14 cellular contexts compared by ENCODE assay signal in the genomic region with DNA sequence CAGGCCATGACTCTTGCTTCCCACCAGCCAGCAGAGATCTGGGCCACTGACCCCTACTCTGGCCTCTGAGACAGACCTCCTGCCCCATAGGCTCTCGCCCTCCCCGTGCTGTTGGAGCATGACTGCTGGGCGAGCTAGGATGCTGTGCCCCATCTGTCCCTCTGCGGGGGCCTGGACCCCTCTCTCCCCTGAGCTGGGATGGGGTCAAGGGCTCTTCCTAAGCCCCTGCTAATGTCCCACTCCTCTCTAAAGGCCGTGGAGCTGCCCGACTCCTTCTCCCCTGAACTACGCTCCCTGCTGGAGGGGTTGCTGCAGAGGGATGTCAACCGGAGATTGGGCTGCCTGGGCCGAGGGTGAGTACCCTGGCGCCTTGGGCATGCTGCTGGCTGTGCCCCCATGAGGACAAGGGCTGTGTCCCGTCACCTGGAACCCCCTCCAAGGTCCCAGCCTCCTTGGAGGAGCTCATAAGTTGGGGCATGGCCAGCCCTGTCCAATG. TPM values are rescaled to one million over a fixed set of nuclear protein-coding genes. Genes with fewer than 3 reads are reported as not detected.
DNase-seq lines count a peak whose midpoint lies in the region; ATAC-seq, FAIRE-seq and TF ChIP-seq lines count a peak whose summit lies in the region.
"Had no signal": no experiment of that assay in that cellular context is flagged by ENCODE, and none has a peak within 500 bp of the region (broad histone marks: within the 10 kb centered on the region; RNA-seq: fewer than 3 reads in every experiment).

No MANE protein-coding gene starts in this region.

- CTCF ChIA-PET in HepG2 (lab: Yijun Ruan, JAX; ENCODE audit: low intra/inter-chr PET ratio, low total read pairs) = no interaction called here

- TF ChIP-seq CTCF in HepG2 (CRISPR knock-in tag; IDR thresholded peaks at IDR 0.05) = no peak
- no peak for TF ChIP-seq CTCF in suprapubic skin (IDR thresholded peaks at IDR 0.05)

- H3K9me3 Mint-ChIP-seq in activated naive CD8-positive, alpha-beta T cell treated with anti-CD3 and anti-CD28 coated beads for 36 hours = no peaks in the 10 kb centered on the region
- no peaks in the 10 kb centered on the region for H3K9me3 Mint-ChIP-seq in activated naive CD8-positive, alpha-beta T cell treated with anti-CD3 and anti-CD28 coated beads, Interleukin-2, amount 50 U/mL, for 24 hours
- no peaks in the 10 kb centered on the region for H3K9me3 Mint-ChIP-seq in activated naive CD8-positive, alpha-beta T cell treated with anti-CD3 and anti-CD28 coated beads, Interleukin-2, amount 10 ng/mL, durations not matched to agents 7 days and 5 days

- intact Hi-C loops in HepG2 (cut with micrococcal nuclease; ENCODE audit: unreplicated experiment) = no loop called here

- peak overlapping the region; percentile 62 for H3K27ac Mint-ChIP-seq in activated naive CD8-positive, alpha-beta T cell treated with anti-CD3 and anti-CD28 coated beads for 36 hours
- no peak overlapping the region for H3K27ac Mint-ChIP-seq in activated naive CD8-positive, alpha-beta T cell treated with anti-CD3 and anti-CD28 coated beads, Interleukin-2, amount 50 U/mL, for 24 hours
- H3K27ac Mint-ChIP-seq in activated naive CD8-positive, alpha-beta T cell treated with anti-CD3 and anti-CD28 coated beads, Interleukin-2, amount 10 ng/mL, durations not matched to agents 7 days and 5 days = peak overlapping the region; percentile 64

- no peak overlapping the region for H3K4me3 ChIP-seq in HepG2 (replicated peaks in 1 of 3; ENCODE audit: insufficient read depth in 1 of 3, low read depth in 2 of 3, low read length in 3 of 3)
- no peak overlapping the region for H3K4me3 ChIP-seq in suprapubic skin
- H3K4me3 ChIP-seq: HAP-1, thoracic aorta had no signal

- H3K4me1 ChIP-seq in HepG2 (ENCODE audit: insufficient read depth, low read length) (peaks cover 14% of the 10 kb centered on the region), suprapubic skin (peaks cover 36% of the 10 kb centered on the region)

- H3K36me3 Mint-ChIP-seq in activated naive CD8-positive, alpha-beta T cell treated with anti-CD3 and anti-CD28 coated beads for 36 hours = peaks cover 27% of the 10 kb centered on the region
- peaks cover 28% of the 10 kb centered on the region for H3K36me3 Mint-ChIP-seq in activated naive CD8-positive, alpha-beta T cell treated with anti-CD3 and anti-CD28 coated beads, Interleukin-2, amount 50 U/mL, for 24 hours (ENCODE audit: low read depth)
- peaks cover 28% of the 10 kb centered on the region for H3K36me3 Mint-ChIP-seq in activated naive CD8-positive, alpha-beta T cell treated with anti-CD3 and anti-CD28 coated beads, Interleukin-2, amount 10 ng/mL, durations not matched to agents 7 days and 5 days

- no peak for DNase-seq in activated naive CD8-positive, alpha-beta T cell treated with anti-CD3 and anti-CD28 coated beads for 36 hours
- DNase-seq in activated naive CD8-positive, alpha-beta T cell treated with anti-CD3 and anti-CD28 coated beads, Interleukin-2, amount 50 U/mL, for 24 hours = no peak
- no peak for DNase-seq in activated naive CD8-positive, alpha-beta T cell treated with anti-CD3 and anti-CD28 coated beads, Interleukin-2, amount 10 ng/mL, durations not matched to agents 7 days and 5 days
- no peak for DNase-seq in HepG2 (ENCODE audit: low spot score)
- DNase-seq in suprapubic skin (ENCODE audit: low spot score in 2 of 2) = peak in 1 of 2 donors; percentile 58
- no peak for DNase-seq in ACHN
- DNase-seq: activated CD4-positive, alpha-beta T cell treated with anti-CD3 and anti-CD28 coated beads, Interleukin-2, amount 50 U/mL, for 48 hours; hypothalamus; NCI-H2029 treated with DMSO at 0.1 percent for 48 hours; NCI-H82 had no signal

- no peak overlapping the region for H3K9ac ChIP-seq in HepG2 (ENCODE audit: insufficient read depth, low read depth, low read length)

- POLR2A ChIA-PET in activated naive CD8-positive, alpha-beta T cell treated with anti-CD3 and anti-CD28 coated beads, Interleukin-2, amount 10 ng/mL, durations not matched to agents 7 days and 5 days (lab: Charles Lee) = interaction anchor here (1.1 to 1.9 kb wide), 5 partner anchors 11 to 128 kb away, joined by 3 to 15 read pairs (median 6); a partner anchor contains a TSS
- POLR2A ChIA-PET in HepG2 (lab: Yijun Ruan, JAX) = no interaction called here

- H3K4me1 Mint-ChIP-seq in activated naive CD8-positive, alpha-beta T cell treated with anti-CD3 and anti-CD28 coated beads for 36 hours = peaks cover 31% of the 10 kb centered on the region
- H3K4me1 Mint-ChIP-seq in activated naive CD8-positive, alpha-beta T cell treated with anti-CD3 and anti-CD28 coated beads, Interleukin-2, amount 50 U/mL, for 24 hours = peaks cover 48% of the 10 kb centered on the region
- H3K4me1 Mint-ChIP-seq in activated naive CD8-positive, alpha-beta T cell treated with anti-CD3 and anti-CD28 coated beads, Interleukin-2, amount 10 ng/mL, durations not matched to agents 7 days and 5 days = peaks cover 36% of the 10 kb centered on the region

- in situ Hi-C loops in HepG2 (cut with HindIII; ENCODE audit: extremely low pct_ligation_motif_present, low pct_unique_long_range_greater_than_20kb) = no loop called here
- in situ Hi-C loops in ACHN (cut with HindIII; ENCODE audit: low pct_ligation_motif_present, low pct_unique_long_range_greater_than_20kb, low sequenced_read_pairs) = no loop called here

- no peaks in the 10 kb centered on the region for H3K79me2 ChIP-seq in HepG2 (ENCODE audit: insufficient read depth, low read length)

- peaks cover 39 to 73% of the 10 kb centered on the region in 2 experiments; a peak in 4 of 5 replicates for H3K36me3 ChIP-seq in HepG2 (replicated peaks in 1 of 2; ENCODE audit: control insufficient read depth in 1 of 2, insufficient read depth in 2 of 2, low read length in 2 of 2)
- H3K36me3 ChIP-seq in suprapubic skin = peaks cover 78% of the 10 kb centered on the region

- H3K9me3 ChIP-seq in HepG2 (ENCODE audit: low read length) (no peaks in the 10 kb centered on the region), suprapubic skin (no peaks in the 10 kb centered on the region)
- H3K9me3 ChIP-seq: HAP-1, thoracic aorta had no signal

- TF ChIP-seq RAD21 in HepG2 (CRISPR knock-in tag; IDR thresholded peaks at IDR 0.05) = no peak

- no peak for TF ChIP-seq EP300 in HepG2 (IDR thresholded peaks at IDR 0.05; ENCODE audit: low read depth in 2 of 2, low read length in 2 of 2)
- no peak for TF ChIP-seq EP300 in HepG2 (CRISPR knock-in tag; IDR thresholded peaks at IDR 0.05; ENCODE audit: borderline replicate concordance)
- TF ChIP-seq EP300 in suprapubic skin (IDR thresholded peaks at IDR 0.05) = no peak

- no peaks in the 10 kb centered on the region for H3K27me3 ChIP-seq in HepG2 (ENCODE audit: control insufficient read depth in 1 of 2, insufficient read depth in 2 of 2, low read length in 2 of 2)
- H3K27me3 ChIP-seq in suprapubic skin = no peaks in the 10 kb centered on the region

- H3K27me3 Mint-ChIP-seq in activated naive CD8-positive, alpha-beta T cell treated with anti-CD3 and anti-CD28 coated beads for 36 hours = no peaks in the 10 kb centered on the region
- H3K27me3 Mint-ChIP-seq in activated naive CD8-positive, alpha-beta T cell treated with anti-CD3 and anti-CD28 coated beads, Interleukin-2, amount 50 U/mL, for 24 hours = no peaks in the 10 kb centered on the region
- no peaks in the 10 kb centered on the region for H3K27me3 Mint-ChIP-seq in activated naive CD8-positive, alpha-beta T cell treated with anti-CD3 and anti-CD28 coated beads, Interleukin-2, amount 10 ng/mL, durations not matched to agents 7 days and 5 days

- no peak overlapping the region for H3K4me3 Mint-ChIP-seq in activated naive CD8-positive, alpha-beta T cell treated with anti-CD3 and anti-CD28 coated beads for 36 hours
- no peak overlapping the region for H3K4me3 Mint-ChIP-seq in activated naive CD8-positive, alpha-beta T cell treated with anti-CD3 and anti-CD28 coated beads, Interleukin-2, amount 50 U/mL, for 24 hours
- no peak overlapping the region for H3K4me3 Mint-ChIP-seq in activated naive CD8-positive, alpha-beta T cell treated with anti-CD3 and anti-CD28 coated beads, Interleukin-2, amount 10 ng/mL, durations not matched to agents 7 days and 5 days

- no TSS peak for BruUV-seq in HepG2 (replicated peaks; lab: Mats Ljungman, UMichigan)

- H3K27ac ChIP-seq in HepG2 (ENCODE audit: extremely low read length, insufficient read depth, low read length) (no peak overlapping the region), suprapubic skin (peak overlapping the region; percentile 11)

- H3K4me2 ChIP-seq in HepG2 (ENCODE audit: low read depth, low read length) = no peak overlapping the region

- TF ChIP-seq POLR2A in HepG2 (IDR thresholded peaks at IDR 0.05; ENCODE audit: insufficient read depth in 1 of 2, low read depth in 2 of 2, low read length in 2 of 2) = no peak
- TF ChIP-seq POLR2A in suprapubic skin (IDR thresholded peaks at IDR 0.05) = no peak

- H2AFZ ChIP-seq in HepG2 (ENCODE audit: low read length) = no peak overlapping the region

- FAIRE-seq in HepG2 (lab: Jason Lieb, UNC) = no peak

- H4K20me1 ChIP-seq in HepG2 (ENCODE audit: insufficient read depth, low read length) = no peaks in the 10 kb centered on the region

- WGBS in HepG2 (ENCODE audit: low lambda C conversion rate) = no CpG with 5 or more reads among the region's 11 CpGs
- no CpG with 5 or more reads among the region's 11 CpGs for WGBS in suprapubic skin

- ATAC-seq in activated naive CD8-positive, alpha-beta T cell treated with anti-CD3 and anti-CD28 coated beads, Interleukin-2, amount 50 U/mL, for 24 hours = no peak
- ATAC-seq in activated naive CD8-positive, alpha-beta T cell treated with anti-CD3 and anti-CD28 coated beads, Interleukin-2, amount 10 ng/mL, durations not matched to agents 7 days and 5 days (ENCODE audit: low read depth) = no peak
- ATAC-seq in HepG2 (no peak), GM18520 (IDR thresholded peaks at IDR 0.05; ENCODE audit: unreplicated experiment) (no peak), GM18873 (IDR thresholded peaks at IDR 0.05; ENCODE audit: low FRiP score, unreplicated experiment) (no peak)

RNA-seq across cellular contexts. Expression of a gene that starts 6.2 kb away (rescaled TPM):
- 10 to 100 TPM; 52.0 to 55.7 TPM for total RNA-seq in activated naive CD8-positive, alpha-beta T cell treated with anti-CD3 and anti-CD28 coated beads for 36 hours
- total RNA-seq in activated naive CD8-positive, alpha-beta T cell treated with anti-CD3 and anti-CD28 coated beads, Interleukin-2, amount 10 ng/mL, durations not matched to agents 7 days and 5 days = 100 to 1,000 TPM; 185 to 207 TPM
- total RNA-seq in HepG2 (2016; rRNA removed; fragmentation: Illumina TruSeq; extraction: Trizol) = 4.8 and 18.6 TPM in 2 replicates
- total RNA-seq in HepG2 (2016; cell fraction: cytosol; rRNA removed; fragmentation: Illumina TruSeq; extraction: Trizol; ENCODE audit: low read depth) = 27.6 and 29.6 TPM in 2 replicates
- 5.9 and 17.7 TPM in 2 replicates for total RNA-seq in HepG2 (2016; cell fraction: insoluble cytoplasmic fraction; rRNA removed; fragmentation: Illumina TruSeq; extraction: Trizol)
- 13.2 and 14.7 TPM in 2 replicates for total RNA-seq in HepG2 (2016; cell fraction: membrane; rRNA removed; fragmentation: Illumina TruSeq; extraction: Trizol)
- 26.2 and 27.8 TPM in 2 replicates for total RNA-seq in HepG2 (2016; cell fraction: nucleus; rRNA removed; fragmentation: Illumina TruSeq; extraction: Trizol)
- 27.3 and 35.5 TPM in 2 replicates for polyA plus RNA-seq in HepG2 (2011; rRNA removed)
- polyA plus RNA-seq in HepG2 (2011; cell fraction: cytosol; rRNA removed) = 14.4 and 20.5 TPM in 2 replicates
- 139 and 163 TPM in 2 replicates for polyA plus RNA-seq in HepG2 (2011; cell fraction: nucleus; rRNA removed)
- polyA plus RNA-seq in HepG2 (2012) = 9.7 and 17.4 TPM in 2 replicates
- 7.4 TPM in 2 replicates for polyA plus RNA-seq in HepG2 (2016; cell fraction: cytosol; fragmentation: Illumina TruSeq; extraction: Trizol; ENCODE audit: low read depth)
- polyA plus RNA-seq in HepG2 (2016; cell fraction: insoluble cytoplasmic fraction; fragmentation: Illumina TruSeq; extraction: Trizol; ENCODE audit: low read depth) = 5.1 and 7.5 TPM in 2 replicates
- polyA plus RNA-seq in HepG2 (2016; cell fraction: membrane; fragmentation: Illumina TruSeq; extraction: Trizol; ENCODE audit: low read depth) = 10.9 and 11.1 TPM in 2 replicates
- polyA plus RNA-seq in HepG2 (2016; cell fraction: nucleus; fragmentation: Illumina TruSeq; extraction: Trizol; ENCODE audit: insufficient read depth, low read depth) = 77.4 and 86.1 TPM in 2 replicates
- polyA minus RNA-seq in HepG2 (2011; rRNA and poly(A)+ RNA removed; ENCODE audit: low replicate concordance) = 27.0 and 38.7 TPM in 2 replicates
- 4.4 and 7.0 TPM in 2 replicates for polyA minus RNA-seq in HepG2 (2011; cell fraction: cytosol; rRNA and poly(A)+ RNA removed)
- polyA minus RNA-seq in HepG2 (2011; cell fraction: nucleus; rRNA and poly(A)+ RNA removed) = 38.2 and 45.5 TPM in 2 replicates
- total RNA-seq in suprapubic skin = 100 to 1,000 TPM in 1 of 4 donors, 10 to 100 TPM in 3; 55.7 to 154 (median 77.2) TPM

RNA-seq across cellular contexts. Expression of a gene that starts 16.7 kb away (rescaled TPM):
- 100 to 1,000 TPM; 211 to 219 TPM for total RNA-seq in activated naive CD8-positive, alpha-beta T cell treated with anti-CD3 and anti-CD28 coated beads for 36 hours
- 100 to 1,000 TPM; 325 to 341 TPM for total RNA-seq in activated naive CD8-positive, alpha-beta T cell treated with anti-CD3 and anti-CD28 coated beads, Interleukin-2, amount 10 ng/mL, durations not matched to agents 7 days and 5 days
- total RNA-seq in HepG2 (2016; rRNA removed; fragmentation: Illumina TruSeq; extraction: Trizol) (26.3 and 31.3 TPM in 2 replicates), suprapubic skin (100 to 1,000 TPM in 2 of 4 donors, 10 to 100 TPM in 2; 84.3 to 157 (median 105) TPM)
- total RNA-seq in HepG2 (2016; cell fraction: cytosol; rRNA removed; fragmentation: Illumina TruSeq; extraction: Trizol; ENCODE audit: low read depth) = 26.5 and 26.8 TPM in 2 replicates
- total RNA-seq in HepG2 (2016; cell fraction: insoluble cytoplasmic fraction; rRNA removed; fragmentation: Illumina TruSeq; extraction: Trizol) = 21.7 and 32.4 TPM in 2 replicates
- total RNA-seq in HepG2 (2016; cell fraction: membrane; rRNA removed; fragmentation: Illumina TruSeq; extraction: Trizol) = 46.5 and 47.3 TPM in 2 replicates
- total RNA-seq in HepG2 (2016; cell fraction: nucleus; rRNA removed; fragmentation: Illumina TruSeq; extraction: Trizol) = 25.3 and 29.3 TPM in 2 replicates
- polyA plus RNA-seq in HepG2 (2011; rRNA removed) = 42.4 and 66.8 TPM in 2 replicates
- polyA plus RNA-seq in HepG2 (2011; cell fraction: cytosol; rRNA removed) = 34.8 and 51.8 TPM in 2 replicates
- polyA plus RNA-seq in HepG2 (2011; cell fraction: nucleus; rRNA removed) = 202 and 278 TPM in 2 replicates
- polyA plus RNA-seq in HepG2 (2012) = 39.1 and 39.9 TPM in 2 replicates
- polyA plus RNA-seq in HepG2 (2016; cell fraction: cytosol; fragmentation: Illumina TruSeq; extraction: Trizol; ENCODE audit: low read depth) = 19.6 and 21.3 TPM in 2 replicates
- 24.6 and 30.4 TPM in 2 replicates for polyA plus RNA-seq in HepG2 (2016; cell fraction: insoluble cytoplasmic fraction; fragmentation: Illumina TruSeq; extraction: Trizol; ENCODE audit: low read depth)
- 34.4 and 41.1 TPM in 2 replicates for polyA plus RNA-seq in HepG2 (2016; cell fraction: membrane; fragmentation: Illumina TruSeq; extraction: Trizol; ENCODE audit: low read depth)
- 65.6 and 70.5 TPM in 2 replicates for polyA plus RNA-seq in HepG2 (2016; cell fraction: nucleus; fragmentation: Illumina TruSeq; extraction: Trizol; ENCODE audit: insufficient read depth, low read depth)
- 142 and 187 TPM in 2 replicates for polyA minus RNA-seq in HepG2 (2011; rRNA and poly(A)+ RNA removed; ENCODE audit: low replicate concordance)
- 39.4 and 40.8 TPM in 2 replicates for polyA minus RNA-seq in HepG2 (2011; cell fraction: cytosol; rRNA and poly(A)+ RNA removed)
- polyA minus RNA-seq in HepG2 (2011; cell fraction: nucleus; rRNA and poly(A)+ RNA removed) = 41.1 and 50.2 TPM in 2 replicates

RNA-seq across cellular contexts. Expression of a gene that starts 20.4 kb away (rescaled TPM):
- 1 to 10 TPM; 4.6 to 4.7 TPM for total RNA-seq in activated naive CD8-positive, alpha-beta T cell treated with anti-CD3 and anti-CD28 coated beads for 36 hours
- total RNA-seq in activated naive CD8-positive, alpha-beta T cell treated with anti-CD3 and anti-CD28 coated beads, Interleukin-2, amount 10 ng/mL, durations not matched to agents 7 days and 5 days = 10 to 100 TPM; 24.6 to 27.0 TPM
- total RNA-seq in HepG2 (2016; rRNA removed; fragmentation: Illumina TruSeq; extraction: Trizol) (7.5 and 12.4 TPM in 2 replicates), suprapubic skin (100 to 1,000 TPM in 1 of 4 donors, 10 to 100 TPM in 3; 49.4 to 107 (median 63.9) TPM)
- total RNA-seq in HepG2 (2016; cell fraction: cytosol; rRNA removed; fragmentation: Illumina TruSeq; extraction: Trizol; ENCODE audit: low read depth) = 2.6 and 4.3 TPM in 2 replicates
- 5.5 and 11.6 TPM in 2 replicates for total RNA-seq in HepG2 (2016; cell fraction: insoluble cytoplasmic fraction; rRNA removed; fragmentation: Illumina TruSeq; extraction: Trizol)
- total RNA-seq in HepG2 (2016; cell fraction: membrane; rRNA removed; fragmentation: Illumina TruSeq; extraction: Trizol) = 5.3 and 7.4 TPM in 2 replicates
- 13.3 and 15.7 TPM in 2 replicates for total RNA-seq in HepG2 (2016; cell fraction: nucleus; rRNA removed; fragmentation: Illumina TruSeq; extraction: Trizol)
- polyA plus RNA-seq in HepG2 (2011; rRNA removed) = 18.6 and 18.8 TPM in 2 replicates
- 5.6 and 8.3 TPM in 2 replicates for polyA plus RNA-seq in HepG2 (2011; cell fraction: cytosol; rRNA removed)
- 74.8 and 103 TPM in 2 replicates for polyA plus RNA-seq in HepG2 (2011; cell fraction: nucleus; rRNA removed)
- polyA plus RNA-seq in HepG2 (2012) = 15.3 and 17.6 TPM in 2 replicates
- 4.4 and 5.1 TPM in 2 replicates for polyA plus RNA-seq in HepG2 (2016; cell fraction: cytosol; fragmentation: Illumina TruSeq; extraction: Trizol; ENCODE audit: low read depth)
- 8.5 and 13.0 TPM in 2 replicates for polyA plus RNA-seq in HepG2 (2016; cell fraction: insoluble cytoplasmic fraction; fragmentation: Illumina TruSeq; extraction: Trizol; ENCODE audit: low read depth)
- 7.7 and 10.7 TPM in 2 replicates for polyA plus RNA-seq in HepG2 (2016; cell fraction: membrane; fragmentation: Illumina TruSeq; extraction: Trizol; ENCODE audit: low read depth)
- 31.0 and 36.7 TPM in 2 replicates for polyA plus RNA-seq in HepG2 (2016; cell fraction: nucleus; fragmentation: Illumina TruSeq; extraction: Trizol; ENCODE audit: insufficient read depth, low read depth)
- polyA minus RNA-seq in HepG2 (2011; rRNA and poly(A)+ RNA removed; ENCODE audit: low replicate concordance) = 9.3 and 33.1 TPM in 2 replicates
- 5.9 and 7.6 TPM in 2 replicates for polyA minus RNA-seq in HepG2 (2011; cell fraction: cytosol; rRNA and poly(A)+ RNA removed)
- 12.7 and 14.4 TPM in 2 replicates for polyA minus RNA-seq in HepG2 (2011; cell fraction: nucleus; rRNA and poly(A)+ RNA removed)
